13 cellular contexts compared by ENCODE assay signal in the genomic region with DNA sequence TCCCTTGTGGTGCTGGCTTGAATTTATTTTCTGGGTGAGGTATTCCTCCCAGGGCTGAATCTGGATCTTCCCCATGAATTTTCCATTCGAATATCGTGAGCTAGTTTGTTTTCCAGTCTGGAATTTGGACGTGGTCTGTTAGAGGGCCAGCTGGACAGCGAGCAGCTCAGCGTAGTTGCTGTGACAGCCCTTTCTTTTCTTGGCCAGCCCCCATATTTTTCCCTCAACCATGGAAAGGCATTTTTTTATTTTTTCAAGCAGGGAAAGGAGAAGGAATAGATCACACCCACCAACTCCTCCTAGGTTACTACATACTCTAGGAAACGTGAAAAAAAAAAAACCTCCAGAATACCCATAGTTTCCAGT.
DNase-seq lines count a peak whose midpoint lies in the region; ATAC-seq and TF ChIP-seq lines count a peak whose summit lies in the region.
"Had no signal": no experiment of that assay in that cellular context is flagged by ENCODE, and none has a peak within 500 bp of the region (broad histone marks: within the 10 kb centered on the region; RNA-seq: fewer than 3 reads in every experiment).

No MANE protein-coding gene starts in this region.

- no peak for ATAC-seq in GM21360 (IDR thresholded peaks at IDR 0.05; ENCODE audit: unreplicated experiment)
- no peak for ATAC-seq in GM21529 (IDR thresholded peaks at IDR 0.05; ENCODE audit: unreplicated experiment)

- H3K4me3 ChIP-seq in ascending aorta = peak overlapping the region; percentile 31 to 54
- no peak overlapping the region for H3K4me3 ChIP-seq in fibroblast of mammary gland (ENCODE audit: control insufficient read depth, low read depth, low read length)
- no peak overlapping the region for H3K4me3 ChIP-seq in testis
- H3K4me3 ChIP-seq: PC-9 had no signal

- H3K36me3 ChIP-seq in ascending aorta (peaks cover 26 to 32% of the 10 kb centered on the region in 2 donors), testis (ENCODE audit: low read depth, missing control alignments) (no peaks in the 10 kb centered on the region)

- peaks cover 3% of the 10 kb centered on the region for H3K9me3 Mint-ChIP-seq in activated CD4-positive, alpha-beta T cell treated with anti-CD3 and anti-CD28 coated beads, Interleukin-2, amount 10 ng/mL, durations not matched to agents 7 days and 5 days

- DNase-seq in ascending aorta (ENCODE audit: low spot score in 2 of 2) (peak in 1 of 2 donors; percentile 84), fibroblast of mammary gland (ENCODE audit: low read depth) (peak; percentile 46), mucosa of gallbladder (ENCODE audit: low spot score) (peak; percentile 71), testis (peak; percentile 74), NCI-H226 (no peak)
- no peak for DNase-seq in activated CD4-positive, alpha-beta T cell treated with anti-CD3 and anti-CD28 coated beads, Interleukin-2, amount 10 ng/mL, durations not matched to agents 7 days and 5 days
- DNase-seq: activated naive CD4-positive, alpha-beta T cell treated with anti-CD3 and anti-CD28 coated beads, Interleukin-2, amount 50 U/mL, for 16 hours; DMS53; NCI-H1694 treated with DMSO at 0.1 percent for 48 hours; PC-9 had no signal

- no peak overlapping the region for H3K27ac Mint-ChIP-seq in activated CD4-positive, alpha-beta T cell treated with anti-CD3 and anti-CD28 coated beads, Interleukin-2, amount 10 ng/mL, durations not matched to agents 7 days and 5 days

- H3K9me3 ChIP-seq in ascending aorta = no peaks in the 10 kb centered on the region
- no peaks in the 10 kb centered on the region for H3K9me3 ChIP-seq in testis

- TF ChIP-seq POLR2A in testis (IDR thresholded peaks at IDR 0.05) = no peak

- no peak overlapping the region for H3K4me3 Mint-ChIP-seq in activated CD4-positive, alpha-beta T cell treated with anti-CD3 and anti-CD28 coated beads, Interleukin-2, amount 10 ng/mL, durations not matched to agents 7 days and 5 days

- 40 to 43% methylated on average over 6 of the region's 6 CpGs for WGBS in testis, 2 donors

- H3K27me3 ChIP-seq in ascending aorta (no peaks in the 10 kb centered on the region), testis (no peaks in the 10 kb centered on the region)

- CTCF ChIA-PET in activated CD4-positive, alpha-beta T cell treated with anti-CD3 and anti-CD28 coated beads, Interleukin-2, amount 10 ng/mL, durations not matched to agents 7 days and 5 days (lab: Charles Lee) = interaction anchor here (1.1 to 1.5 kb wide), 3 partner anchors 11 to 25 kb away, joined by 3 read pairs; no protein-coding TSS in a partner anchor

- H3K27me3 Mint-ChIP-seq in activated CD4-positive, alpha-beta T cell treated with anti-CD3 and anti-CD28 coated beads, Interleukin-2, amount 10 ng/mL, durations not matched to agents 7 days and 5 days = no peaks in the 10 kb centered on the region

- peaks cover 0 to 44% of the 10 kb centered on the region in 2 donors for H3K4me1 ChIP-seq in ascending aorta
- peaks cover 11% of the 10 kb centered on the region for H3K4me1 ChIP-seq in testis

- H3K27ac ChIP-seq in ascending aorta (peak overlapping the region; percentile 88 to 90), testis (peak overlapping the region; percentile 78 to 88)
- H3K27ac ChIP-seq: PC-9, VCaP had no signal

- TF ChIP-seq CTCF in ascending aorta (IDR thresholded peaks at IDR 0.05) = peak in 1 of 3 experiments; percentile 8
- TF ChIP-seq CTCF in fibroblast of mammary gland (conservative IDR thresholded peaks at IDR 0.05; ENCODE audit: control insufficient read depth, insufficient read depth, low read depth, low read length) = no peak
- peak in 1 of 3 experiments; percentile 39 for TF ChIP-seq CTCF in testis (IDR thresholded peaks at IDR 0.05)

- intact Hi-C loops in ascending aorta (cut with DNase I) = loop anchor here (1.0 kb wide), 1 partner anchor 22 kb away; no protein-coding TSS in a partner anchor
- intact Hi-C loops in testis (cut with DNase I; ENCODE audit: low total_unique reads) = no loop called here

- peaks cover 46% of the 10 kb centered on the region for H3K36me3 Mint-ChIP-seq in activated CD4-positive, alpha-beta T cell treated with anti-CD3 and anti-CD28 coated beads, Interleukin-2, amount 10 ng/mL, durations not matched to agents 7 days and 5 days (ENCODE audit: low read depth)

- peaks cover 39% of the 10 kb centered on the region for H3K4me1 Mint-ChIP-seq in activated CD4-positive, alpha-beta T cell treated with anti-CD3 and anti-CD28 coated beads, Interleukin-2, amount 10 ng/mL, durations not matched to agents 7 days and 5 days

- POLR2A ChIA-PET in activated CD4-positive, alpha-beta T cell treated with anti-CD3 and anti-CD28 coated beads, Interleukin-2, amount 10 ng/mL, durations not matched to agents 7 days and 5 days (lab: Charles Lee) = no interaction called here

Comparison
In these comparisons a context has a peak if more than half of its experiments do, and no peak if none do; other contexts are left out.
1. DNase-seq: peak in fibroblast of mammary gland (single experiment), mucosa of gallbladder (single experiment) and testis (single experiment); none in activated CD4-positive, alpha-beta T cell treated with anti-CD3 and anti-CD28 coated beads, Interleukin-2, amount 10 ng/mL, durations not matched to agents 7 days and 5 days (single experiment) and NCI-H226 (single experiment).
2. H3K4me3 ChIP-seq: peak in ascending aorta (2 of 2); none in fibroblast of mammary gland (single experiment) and testis (0 of 2).